2 cellular contexts compared by ENCODE assay signal in the genomic region with DNA sequence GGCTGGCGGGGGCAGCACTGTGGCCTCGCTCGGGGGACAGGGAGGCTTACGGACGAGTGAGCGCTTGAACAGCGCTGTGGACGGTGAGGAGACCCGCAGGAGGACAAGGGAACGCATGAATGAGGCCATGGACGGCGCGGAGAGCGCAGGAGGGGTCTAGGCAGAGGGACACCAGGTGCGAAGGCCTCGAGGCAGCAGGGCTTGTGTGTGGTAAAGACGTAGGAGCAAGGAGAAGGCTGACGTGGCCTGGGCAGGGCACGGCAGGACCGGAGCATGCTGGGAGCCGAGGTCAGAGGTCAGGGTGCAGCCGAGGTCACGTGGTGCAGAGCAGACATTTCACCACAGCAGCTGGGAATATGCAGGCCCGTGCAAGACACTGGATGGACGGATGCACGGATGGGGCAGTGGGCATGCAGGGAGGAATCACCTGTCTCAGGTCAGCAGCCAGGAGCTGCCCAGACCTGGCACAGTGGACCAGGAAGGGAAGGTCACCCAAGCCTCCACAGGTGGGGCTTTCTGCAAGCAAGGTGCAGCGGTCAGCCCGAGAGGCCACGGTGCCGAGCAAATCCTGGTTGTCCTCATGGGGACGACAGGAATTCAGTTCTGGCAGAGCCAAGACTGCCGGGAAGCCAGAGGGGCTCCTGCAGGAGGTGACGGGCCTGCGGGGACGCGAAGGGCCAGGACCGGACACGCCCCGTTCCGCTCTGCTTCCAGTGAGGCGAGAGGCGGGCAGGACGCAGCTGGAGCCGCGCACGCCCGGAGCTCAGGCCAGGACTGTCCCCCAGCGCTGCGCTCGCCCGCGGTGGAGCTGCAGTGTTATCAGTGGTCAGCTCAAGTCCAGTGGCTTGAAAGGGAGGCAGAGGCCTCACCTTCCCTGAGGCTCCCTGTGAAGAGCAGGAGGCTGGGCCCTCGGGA.
A peak's percentile ranks its signal among the peaks of the same experiment; 100 is the strongest.
TF ChIP-seq lines count a peak whose summit lies in the region.

No MANE protein-coding gene starts in this region.

TF ChIP-seq in Ishikawa, 13 proteins besides CTCF, POLR2A, EP300 and RAD21 (continued from another document):
- TF ChIP-seq YY1 (IDR thresholded peaks at IDR 0.05; ENCODE audit: low read depth) (0 out of 2 replicates have a peak, but pooled peaks have one; percentile 37), NFIC (IDR thresholded peaks at IDR 0.05) (peak; percentile 81), TAF1 (IDR thresholded peaks at IDR 0.05; ENCODE audit: low read depth) (no peak), USF1 (IDR thresholded peaks at IDR 0.05) (peak; percentile 68), MAX (IDR thresholded peaks at IDR 0.05) (peak; percentile 87), TCF12 (IDR thresholded peaks at IDR 0.05; ENCODE audit: low read depth) (peak; percentile 93), FOXM1 (IDR thresholded peaks at IDR 0.05; ENCODE audit: borderline replicate concordance, low read depth) (no peak; the same call in 1 of the 2 replicates), EGR1 (IDR thresholded peaks at IDR 0.05) (no peak), ZBTB7A (IDR thresholded peaks at IDR 0.05; ENCODE audit: low read depth) (peak; percentile 60; the same call in 1 of the 2 replicates)
- TF ChIP-seq, protein P1, sequence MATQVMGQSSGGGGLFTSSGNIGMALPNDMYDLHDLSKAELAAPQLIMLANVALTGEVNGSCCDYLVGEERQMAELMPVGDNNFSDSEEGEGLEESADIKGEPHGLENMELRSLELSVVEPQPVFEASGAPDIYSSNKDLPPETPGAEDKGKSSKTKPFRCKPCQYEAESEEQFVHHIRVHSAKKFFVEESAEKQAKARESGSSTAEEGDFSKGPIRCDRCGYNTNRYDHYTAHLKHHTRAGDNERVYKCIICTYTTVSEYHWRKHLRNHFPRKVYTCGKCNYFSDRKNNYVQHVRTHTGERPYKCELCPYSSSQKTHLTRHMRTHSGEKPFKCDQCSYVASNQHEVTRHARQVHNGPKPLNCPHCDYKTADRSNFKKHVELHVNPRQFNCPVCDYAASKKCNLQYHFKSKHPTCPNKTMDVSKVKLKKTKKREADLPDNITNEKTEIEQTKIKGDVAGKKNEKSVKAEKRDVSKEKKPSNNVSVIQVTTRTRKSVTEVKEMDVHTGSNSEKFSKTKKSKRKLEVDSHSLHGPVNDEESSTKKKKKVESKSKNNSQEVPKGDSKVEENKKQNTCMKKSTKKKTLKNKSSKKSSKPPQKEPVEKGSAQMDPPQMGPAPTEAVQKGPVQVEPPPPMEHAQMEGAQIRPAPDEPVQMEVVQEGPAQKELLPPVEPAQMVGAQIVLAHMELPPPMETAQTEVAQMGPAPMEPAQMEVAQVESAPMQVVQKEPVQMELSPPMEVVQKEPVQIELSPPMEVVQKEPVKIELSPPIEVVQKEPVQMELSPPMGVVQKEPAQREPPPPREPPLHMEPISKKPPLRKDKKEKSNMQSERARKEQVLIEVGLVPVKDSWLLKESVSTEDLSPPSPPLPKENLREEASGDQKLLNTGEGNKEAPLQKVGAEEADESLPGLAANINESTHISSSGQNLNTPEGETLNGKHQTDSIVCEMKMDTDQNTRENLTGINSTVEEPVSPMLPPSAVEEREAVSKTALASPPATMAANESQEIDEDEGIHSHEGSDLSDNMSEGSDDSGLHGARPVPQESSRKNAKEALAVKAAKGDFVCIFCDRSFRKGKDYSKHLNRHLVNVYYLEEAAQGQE (IDR thresholded peaks at IDR 0.05; ENCODE audit: low read depth), result no peak

TF ChIP-seq in endothelial cell of umbilical vein, 7 proteins besides CTCF, POLR2A, EP300 and RAD21 (continued from another document):
- TF ChIP-seq GATA2 (IDR thresholded peaks at IDR 0.05; ENCODE audit: insufficient read depth, insufficient read length, low read depth, low read length) (no peak), MYC (IDR thresholded peaks at IDR 0.05; ENCODE audit: low read depth, low read length) (no peak), MAX (IDR thresholded peaks at IDR 0.05; ENCODE audit: insufficient read depth, insufficient read length) (no peak), FOS (IDR thresholded peaks at IDR 0.05; ENCODE audit: borderline replicate concordance, insufficient read depth, low read length) (no peak)
TF ChIP-seq in endothelial cell of umbilical vein: peak in this region for 0.
